Comparison of ENCODE assay signal across 8 cellular contexts in genomic region chr2:28583899-28584553, GRCh38.
DNase-seq lines count a peak whose midpoint lies in the region; ATAC-seq and TF ChIP-seq lines count a peak whose summit lies in the region.

No MANE protein-coding gene starts in this region.

- ATAC-seq in RWPE2 (ENCODE audit: low read depth): peak; percentile 94
- ATAC-seq in activated naive CD4-positive, alpha-beta T cell treated with anti-CD3 and anti-CD28 coated beads, Interleukin-2, amount 50 U/mL, for 72 hours: peak; percentile 91 to 95
- peak; percentile 83 for ATAC-seq in gastrocnemius medialis
- no peak for ATAC-seq in GM19397 (IDR thresholded peaks at IDR 0.05; ENCODE audit: unreplicated experiment)
- ATAC-seq in GM21423 (IDR thresholded peaks at IDR 0.05; ENCODE audit: unreplicated experiment): no peak

- no peaks in the 10 kb centered on the region for H3K27me3 ChIP-seq in RWPE2 (ENCODE audit: insufficient read depth, poor library complexity, severe bottlenecking)
- H3K27me3 ChIP-seq in cardiac muscle cell: no peaks in the 10 kb centered on the region
- no peaks in the 10 kb centered on the region for H3K27me3 ChIP-seq in gastrocnemius medialis

- TF ChIP-seq CTCF in RWPE2 (IDR thresholded peaks at IDR 0.05; ENCODE audit: poor library complexity, severe bottlenecking) (no peak), cardiac muscle cell (IDR thresholded peaks at IDR 0.05; ENCODE audit: low read depth, low read length) (no peak), gastrocnemius medialis (IDR thresholded peaks at IDR 0.05 in 4 of 5, conservative IDR thresholded peaks at IDR 0.05 in 1 of 5) (peak in 1 of 5 experiments; percentile 12)

- intact Hi-C loops in gastrocnemius medialis (cut with DNase I; ENCODE audit: low total_unique reads): loop anchor here (1.0 to 5.0 kb wide), 3 partner anchors 133 to 428 kb away; no protein-coding TSS in a partner anchor

- H3K36me3 Mint-ChIP-seq in activated naive CD4-positive, alpha-beta T cell treated with anti-CD3 and anti-CD28 coated beads, Interleukin-2, amount 50 U/mL, for 72 hours: no peaks in the 10 kb centered on the region

- H3K4me3 ChIP-seq in RWPE2 (ENCODE audit: severe bottlenecking): no peak overlapping the region
- H3K4me3 ChIP-seq in cardiac muscle cell: no peak overlapping the region
- H3K4me3 ChIP-seq in gastrocnemius medialis: peak overlapping the region in 1 of 4 donors; percentile 8

- no peaks in the 10 kb centered on the region for H3K36me3 ChIP-seq in RWPE2 (ENCODE audit: low read depth)
- H3K36me3 ChIP-seq in cardiac muscle cell: no peaks in the 10 kb centered on the region
- H3K36me3 ChIP-seq in gastrocnemius medialis: no peaks in the 10 kb centered on the region

- DNase-seq in activated effector memory CD4-positive, alpha-beta T cell treated with anti-CD3 and anti-CD28 coated beads, Interleukin-2, amount 50 U/mL, for 16 hours: peak; percentile 89
- DNase-seq in activated effector memory CD4-positive, alpha-beta T cell treated with Interleukin-2 at 50 U/mL for 16 hours: no peak
- DNase-seq in RWPE2 (ENCODE audit: low spot score) (peak; percentile 96), cardiac muscle cell (ENCODE audit: low read depth in 1 of 2, low spot score in 1 of 2) (peak in 1 of 2 donors; percentile 89), gastrocnemius medialis (peak; percentile 95 to 97)
- peak; percentile 68 to 77 for DNase-seq in activated naive CD4-positive, alpha-beta T cell treated with anti-CD3 and anti-CD28 coated beads, Interleukin-2, amount 50 U/mL, for 72 hours (ENCODE audit: low spot score in 2 of 2)

- in situ Hi-C loops in gastrocnemius medialis (cut with MboI; ENCODE audit: low sequenced_read_pairs in 4 of 4): loop anchor here in 1 of 4 donors (10.0 kb wide), 1 partner anchor 171 kb away; the partner anchor contains the start of gene PPP1CB

- H3K9me3 ChIP-seq in RWPE2 (ENCODE audit: severe bottlenecking): no peaks in the 10 kb centered on the region
- no peaks in the 10 kb centered on the region for H3K9me3 ChIP-seq in cardiac muscle cell (ENCODE audit: low read depth)
- no peaks in the 10 kb centered on the region for H3K9me3 ChIP-seq in gastrocnemius medialis

- H3K27ac ChIP-seq in RWPE2 (ENCODE audit: poor library complexity, severe bottlenecking): peak overlapping the region; percentile 92
- peak overlapping the region; percentile 23 for H3K27ac ChIP-seq in cardiac muscle cell
- peak overlapping the region; percentile 90 to 99 (median 94) for H3K27ac ChIP-seq in gastrocnemius medialis

- peak; percentile 58 to 74 for TF ChIP-seq POLR2A in gastrocnemius medialis (IDR thresholded peaks at IDR 0.05)

- H3K4me1 ChIP-seq in RWPE2 (ENCODE audit: insufficient read depth, poor library complexity, severe bottlenecking) (peaks cover 27% of the 10 kb centered on the region), cardiac muscle cell (ENCODE audit: low read depth) (peaks cover 5% of the 10 kb centered on the region), gastrocnemius medialis (peaks cover 66% of the 10 kb centered on the region in 2 donors)

- H3K9me3 Mint-ChIP-seq in activated naive CD4-positive, alpha-beta T cell treated with anti-CD3 and anti-CD28 coated beads, Interleukin-2, amount 50 U/mL, for 72 hours: no peaks in the 10 kb centered on the region

- H3K27ac Mint-ChIP-seq in activated naive CD4-positive, alpha-beta T cell treated with anti-CD3 and anti-CD28 coated beads, Interleukin-2, amount 50 U/mL, for 72 hours: peak overlapping the region; percentile 62 to 92

Comparison
In these comparisons a context has a peak if more than half of its experiments do, and no peak if none do; other contexts are left out.
1. ATAC-seq: peak in RWPE2 (single experiment), activated naive CD4-positive, alpha-beta T cell treated with anti-CD3 and anti-CD28 coated beads, Interleukin-2, amount 50 U/mL, for 72 hours (2 of 2) and gastrocnemius medialis (2 of 2); none in GM19397 (single experiment) and GM21423 (single experiment).
2. H3K27ac ChIP-seq: peak in every context shown above with its lines; median percentile 94 in gastrocnemius medialis; 92 in RWPE2; 23 in cardiac muscle cell.